Comparison of ENCODE assay signal across 9 cellular contexts in the genomic region with DNA sequence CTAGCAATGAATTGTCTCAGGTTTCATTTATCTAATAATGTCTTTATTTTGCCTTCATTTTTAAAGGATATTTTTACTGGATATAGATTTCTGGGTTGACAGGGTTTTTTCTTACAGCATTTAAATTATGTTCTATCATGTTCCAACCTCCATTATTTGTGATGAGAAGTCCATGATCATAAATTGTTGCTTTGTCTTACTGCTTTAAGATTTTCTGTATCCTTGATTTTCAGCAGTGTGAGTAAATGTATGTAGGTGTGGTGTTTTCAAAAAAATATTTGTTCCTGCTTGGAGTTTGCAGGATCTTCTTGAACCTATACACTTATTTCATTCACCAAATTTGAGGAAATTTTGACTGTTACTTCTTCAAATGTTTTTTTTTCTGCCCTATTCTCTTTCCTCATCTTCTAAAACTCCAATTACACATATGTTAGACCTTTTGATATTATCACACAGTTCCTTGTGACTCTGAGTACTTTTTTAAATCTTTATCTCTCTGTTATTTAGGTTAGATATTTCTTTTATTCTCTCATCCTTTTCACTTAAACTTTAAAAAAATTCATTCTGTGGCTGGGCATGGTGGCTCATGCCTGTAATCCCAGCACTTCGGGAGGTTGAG.
"Had no signal": no experiment of that assay in that cellular context is flagged by ENCODE, and none has a peak within 500 bp of the region (broad histone marks: within the 10 kb centered on the region; RNA-seq: fewer than 3 reads in every experiment).

No MANE protein-coding gene starts in this region.

- H3K4me1 ChIP-seq: HAP-1 had no signal

- H3K36me3 ChIP-seq: HAP-1 had no signal

- H3K4me1 Mint-ChIP-seq: GM23338, H9 had no signal

- H3K9me3 ChIP-seq: HAP-1 had no signal

- H3K27ac ChIP-seq: GM23248 had no signal

- ATAC-seq: GM23338, HCT116 had no signal

- H3K4me3 ChIP-seq: GM23248, GM23338, HAP-1 had no signal

- DNase-seq: GM23248, GOT3, H7, H9, HCEC 1CT, HFFc6 had no signal

- H3K4me3 Mint-ChIP-seq: GM23338, H9, HFFc6 had no signal

- H3K27ac Mint-ChIP-seq: GM23338, H9, HFFc6 had no signal

- H3K9me3 Mint-ChIP-seq: HFFc6 had no signal
